In the genomic region with DNA sequence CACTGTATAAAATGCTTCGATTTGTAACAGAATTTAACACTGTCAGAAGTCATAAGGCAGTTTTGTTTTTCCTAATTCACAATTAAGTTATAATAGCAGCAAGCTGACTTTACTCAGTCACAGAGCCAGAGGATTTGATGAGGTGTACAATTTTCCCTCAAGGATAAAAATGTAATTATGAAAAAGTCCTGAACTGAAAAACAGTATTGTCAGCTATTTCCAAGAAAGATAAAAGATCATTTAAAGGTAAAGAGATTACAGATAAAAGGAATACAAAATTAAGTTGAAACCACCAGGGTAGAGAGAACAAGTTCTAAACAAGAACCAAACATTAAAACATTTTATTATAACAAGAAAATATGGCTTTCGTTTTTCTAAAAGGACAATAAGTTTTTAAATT, we compare ENCODE assay signal across 17 cellular contexts.
DNase-seq lines count a peak whose midpoint lies in the region; ATAC-seq, FAIRE-seq and TF ChIP-seq lines count a peak whose summit lies in the region.
"Had no signal": no experiment of that assay in that cellular context is flagged by ENCODE, and none has a peak within 500 bp of the region (broad histone marks: within the 10 kb centered on the region; RNA-seq: fewer than 3 reads in every experiment).

No MANE protein-coding gene starts in this region.

- H3K9ac ChIP-seq in HepG2 (ENCODE audit: insufficient read depth, low read depth, low read length) (no peak overlapping the region), K562 (ENCODE audit: insufficient read depth in 1 of 2, low read depth in 2 of 2, low read length in 2 of 2) (no peak overlapping the region)

- ATAC-seq in HepG2 = no peak
- no peak for ATAC-seq in right lobe of liver
- no peak for ATAC-seq in K562
- ATAC-seq in GM19395 (IDR thresholded peaks at IDR 0.05; ENCODE audit: unreplicated experiment) = no peak
- ATAC-seq in HG02610 (IDR thresholded peaks at IDR 0.05; ENCODE audit: unreplicated experiment) = no peak
- ATAC-seq in GM21390 (IDR thresholded peaks at IDR 0.05; ENCODE audit: unreplicated experiment) = no peak

- POLR2A ChIA-PET in HepG2 (lab: Yijun Ruan, JAX) (no interaction called here), K562 (lab: Yijun Ruan, JAX) (interaction anchor here (0.8 kb wide), 1 partner anchor 32 kb away, joined by 3 read pairs; no protein-coding TSS in a partner anchor)

- H3K4me2 ChIP-seq in HepG2 (ENCODE audit: low read depth, low read length) = no peak overlapping the region
- H3K4me2 ChIP-seq in K562 (ENCODE audit: insufficient read depth, low read length) = no peak overlapping the region
- peak overlapping the region; percentile 20 for H3K4me2 ChIP-seq in osteoblast (ENCODE audit: insufficient read depth, low read length)

- no peaks in the 10 kb centered on the region for H3K9me3 ChIP-seq in HepG2 (ENCODE audit: low read length)
- no peaks in the 10 kb centered on the region for H3K9me3 ChIP-seq in right lobe of liver
- H3K9me3 ChIP-seq in K562 (replicated peaks; ENCODE audit: control insufficient read depth, insufficient read depth, low read depth, low read length) = no peaks in the 10 kb centered on the region
- no peaks in the 10 kb centered on the region for H3K9me3 ChIP-seq in osteoblast (ENCODE audit: low read depth, low read length)

- FAIRE-seq in HepG2 (lab: Jason Lieb, UNC) (no peak), K562 (lab: Jason Lieb, UNC) (no peak)
- FAIRE-seq: GM18507, HTR-8/SVneo had no signal

- TF ChIP-seq CTCF in HepG2 (CRISPR knock-in tag; IDR thresholded peaks at IDR 0.05) (no peak), right lobe of liver (IDR thresholded peaks at IDR 0.05) (no peak), K562 (IDR thresholded peaks at IDR 0.05 in 2 of 3, conservative IDR thresholded peaks at IDR 0.05 in 1 of 3; ENCODE audit: insufficient read depth in 2 of 3, low read depth in 1 of 3, low read length in 3 of 3) (no peak), osteoblast (IDR thresholded peaks at IDR 0.05; ENCODE audit: extremely low read depth, low read depth, low read length) (no peak)

- H3K79me2 ChIP-seq in HepG2 (ENCODE audit: insufficient read depth, low read length) (no peaks in the 10 kb centered on the region), K562 (ENCODE audit: control insufficient read depth, insufficient read depth, low read length) (no peaks in the 10 kb centered on the region), osteoblast (ENCODE audit: insufficient read depth, low read length) (no peaks in the 10 kb centered on the region)

- TF ChIP-seq POLR2A in HepG2 (IDR thresholded peaks at IDR 0.05; ENCODE audit: insufficient read depth in 1 of 2, low read depth in 2 of 2, low read length in 2 of 2) = no peak
- no peak for TF ChIP-seq POLR2A in right lobe of liver (IDR thresholded peaks at IDR 0.05)
- TF ChIP-seq POLR2A in K562 (conservative IDR thresholded peaks at IDR 0.05) = no peak

- H3K4me3 ChIP-seq in HepG2 (replicated peaks in 1 of 3; ENCODE audit: insufficient read depth in 1 of 3, low read depth in 2 of 3, low read length in 3 of 3) (no peak overlapping the region), right lobe of liver (no peak overlapping the region), K562 (no peak overlapping the region), osteoblast (ENCODE audit: insufficient read depth, low read length) (no peak overlapping the region)

- no peak for TF ChIP-seq EP300 in HepG2 (IDR thresholded peaks at IDR 0.05; ENCODE audit: low read depth in 2 of 2, low read length in 2 of 2)
- no peak for TF ChIP-seq EP300 in HepG2 (CRISPR knock-in tag; IDR thresholded peaks at IDR 0.05; ENCODE audit: borderline replicate concordance)
- TF ChIP-seq EP300 in K562 (IDR thresholded peaks at IDR 0.05; ENCODE audit: low read length) = no peak

- intact Hi-C loops in HepG2 (cut with micrococcal nuclease; ENCODE audit: unreplicated experiment) (no loop called here), right lobe of liver (cut with DNase I) (no loop called here), K562 (cut with micrococcal nuclease) (no loop called here)

- H3K27me3 ChIP-seq in HepG2 (ENCODE audit: control insufficient read depth in 1 of 2, insufficient read depth in 2 of 2, low read length in 2 of 2) (no peaks in the 10 kb centered on the region; a peak in 1 of 5 replicates), right lobe of liver (no peaks in the 10 kb centered on the region), K562 (ENCODE audit: control insufficient read depth in 2 of 2, insufficient read depth in 2 of 2, low read length in 2 of 2) (no peaks in the 10 kb centered on the region), osteoblast (ENCODE audit: insufficient read depth, low read length) (no peaks in the 10 kb centered on the region)

- no peaks in the 10 kb centered on the region for H3K9me1 ChIP-seq in K562 (ENCODE audit: control insufficient read depth, insufficient read depth, low read length)

- 1% methylated on average over 2 of the region's 2 CpGs for WGBS in HepG2 (ENCODE audit: low lambda C conversion rate)
- WGBS in right lobe of liver (ENCODE audit: insufficient coverage, low coverage, low lambda C conversion rate, missing lambda C conversion rate) = 22% methylated on average over 2 of the region's 2 CpGs
- WGBS in K562 (ENCODE audit: insufficient coverage, low coverage, missing lambda C conversion rate) = 0% methylated on average over 2 of the region's 2 CpGs

- TF ChIP-seq RAD21 in HepG2 (CRISPR knock-in tag; IDR thresholded peaks at IDR 0.05) (no peak), K562 (CRISPR knock-in tag; conservative IDR thresholded peaks at IDR 0.05 in 1 of 2, IDR thresholded peaks at IDR 0.05 in 1 of 2) (no peak)

- H4K20me1 ChIP-seq in HepG2 (ENCODE audit: insufficient read depth, low read length) (no peaks in the 10 kb centered on the region), K562 (replicated peaks; ENCODE audit: control insufficient read depth, insufficient read depth, low read length) (no peaks in the 10 kb centered on the region), osteoblast (ENCODE audit: insufficient read depth, low read length) (no peaks in the 10 kb centered on the region)

- H2AFZ ChIP-seq in HepG2 (ENCODE audit: low read length) = no peak overlapping the region
- H2AFZ ChIP-seq in K562 (ENCODE audit: low read depth, low read length) = no peak overlapping the region
- H2AFZ ChIP-seq in osteoblast (ENCODE audit: low read length) = no peak overlapping the region

- H3K4me1 ChIP-seq in HepG2 (ENCODE audit: insufficient read depth, low read length) (no peaks in the 10 kb centered on the region), right lobe of liver (no peaks in the 10 kb centered on the region), K562 (replicated peaks in 1 of 2; ENCODE audit: control insufficient read depth in 2 of 2, insufficient read depth in 2 of 2, low read length in 2 of 2) (no peaks in the 10 kb centered on the region), osteoblast (ENCODE audit: insufficient read depth, low read length) (peaks cover 11% of the 10 kb centered on the region)

- no peak for DNase-seq in HepG2 (ENCODE audit: low spot score)
- no peak for DNase-seq in right lobe of liver
- no peak for DNase-seq in K562 (ENCODE audit: extremely low read depth in 1 of 4, low spot score in 3 of 4)
- no peak for DNase-seq in osteoblast (ENCODE audit: insufficient read length, low spot score, missing footprints)
- DNase-seq: 8988T; C1 segment of cervical spinal cord; Calu3; CD4-positive, alpha-beta T cell; DMS 273 treated with DMSO at 0.1 percent for 48 hours; GOT3; H9; KBM-7 had no signal

- in situ Hi-C loops in HepG2 (cut with HindIII; ENCODE audit: extremely low pct_ligation_motif_present, low pct_unique_long_range_greater_than_20kb) (no loop called here), K562 (cut with MboI) (no loop called here)

- BruUV-seq in HepG2 (replicated peaks; lab: Mats Ljungman, UMichigan) (no TSS peak), K562 (replicated peaks; lab: Mats Ljungman, UMichigan) (no TSS peak)

- H3K27ac ChIP-seq in HepG2 (ENCODE audit: extremely low read length, insufficient read depth, low read length) (no peak overlapping the region), right lobe of liver (no peak overlapping the region), K562 (ENCODE audit: extremely low read depth, low read depth, low read length) (no peak overlapping the region), osteoblast (ENCODE audit: low read depth, low read length) (peak overlapping the region; percentile 88)

- CTCF ChIA-PET in HepG2 (lab: Yijun Ruan, JAX; ENCODE audit: low intra/inter-chr PET ratio, low total read pairs) = no interaction called here
- CTCF ChIA-PET in K562 (lab: Yijun Ruan, JAX; ENCODE audit: low intra/inter-chr PET ratio) = no interaction called here

- H3K36me3 ChIP-seq in HepG2 (replicated peaks in 1 of 2; ENCODE audit: control insufficient read depth in 1 of 2, insufficient read depth in 2 of 2, low read length in 2 of 2) (no peaks in the 10 kb centered on the region), right lobe of liver (no peaks in the 10 kb centered on the region), K562 (ENCODE audit: control insufficient read depth, insufficient read depth, low read length) (no peaks in the 10 kb centered on the region), osteoblast (ENCODE audit: insufficient read depth, low read length) (no peaks in the 10 kb centered on the region)

TF ChIP-seq in HepG2, 621 proteins besides CTCF, POLR2A, EP300 and RAD21:
- TF ChIP-seq KDM1A (CRISPR knock-in tag; IDR thresholded peaks at IDR 0.05) (no peak), ZZZ3 (CRISPR knock-in tag; IDR thresholded peaks at IDR 0.05; ENCODE audit: borderline replicate concordance) (no peak), NPAS2 (CRISPR knock-in tag; IDR thresholded peaks at IDR 0.05; ENCODE audit: borderline replicate concordance) (no peak), ZNF773 (CRISPR knock-in tag; IDR thresholded peaks at IDR 0.05; ENCODE audit: borderline replicate concordance) (no peak), MAFK (conservative IDR thresholded peaks at IDR 0.05 in 1 of 2, IDR thresholded peaks at IDR 0.05 in 1 of 2; ENCODE audit: low read length in 2 of 2) (peak; percentile 10 to 53; a peak in 1 of 4 replicates)

TF ChIP-seq in K562, 482 proteins besides CTCF, POLR2A, EP300 and RAD21 (continues in another document):
- no peak for TF ChIP-seq HDAC6 (IDR thresholded peaks at IDR 0.05; ENCODE audit: low read depth, low read length)
- TF ChIP-seq, protein P1, sequence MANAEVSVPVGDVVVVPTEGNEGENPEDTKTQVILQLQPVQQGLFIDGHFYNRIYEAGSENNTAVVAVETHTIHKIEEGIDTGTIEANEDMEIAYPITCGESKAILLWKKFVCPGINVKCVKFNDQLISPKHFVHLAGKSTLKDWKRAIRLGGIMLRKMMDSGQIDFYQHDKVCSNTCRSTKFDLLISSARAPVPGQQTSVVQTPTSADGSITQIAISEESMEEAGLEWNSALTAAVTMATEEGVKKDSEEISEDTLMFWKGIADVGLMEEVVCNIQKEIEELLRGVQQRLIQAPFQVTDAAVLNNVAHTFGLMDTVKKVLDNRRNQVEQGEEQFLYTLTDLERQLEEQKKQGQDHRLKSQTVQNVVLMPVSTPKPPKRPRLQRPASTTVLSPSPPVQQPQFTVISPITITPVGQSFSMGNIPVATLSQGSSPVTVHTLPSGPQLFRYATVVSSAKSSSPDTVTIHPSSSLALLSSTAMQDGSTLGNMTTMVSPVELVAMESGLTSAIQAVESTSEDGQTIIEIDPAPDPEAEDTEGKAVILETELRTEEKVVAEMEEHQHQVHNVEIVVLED (CRISPR knock-in tag; IDR thresholded peaks at IDR 0.05) = no peak
- no peak for TF ChIP-seq CTBP1 (IDR thresholded peaks at IDR 0.05; ENCODE audit: borderline replicate concordance)
- no peak for TF ChIP-seq HOXB6 (CRISPR knock-in tag; IDR thresholded peaks at IDR 0.05; ENCODE audit: borderline replicate concordance)
